ENCODE assay signal across 8 cellular contexts in genomic region chr6:56938634-56939294, GRCh38. TPM values are rescaled to one million over a fixed set of nuclear protein-coding genes. Genes with fewer than 3 reads are reported as not detected.
DNase-seq lines count a peak whose midpoint lies in the region; ATAC-seq and TF ChIP-seq lines count a peak whose summit lies in the region.

No MANE protein-coding gene starts in this region.

- H4K20me1 ChIP-seq in KMS-11 (ENCODE audit: insufficient read depth): no peaks in the 10 kb centered on the region

- H3K79me2 ChIP-seq in KMS-11 (ENCODE audit: insufficient read depth, low read depth): peaks cover 6% of the 10 kb centered on the region; the same call in 1 of the 2 replicates

- H3K27me3 ChIP-seq in KMS-11 (ENCODE audit: insufficient read depth, low read depth) (no peaks in the 10 kb centered on the region), skeletal muscle satellite cell (ENCODE audit: control insufficient read depth, insufficient read depth, low read length) (no peaks in the 10 kb centered on the region)

- intact Hi-C loops in activated CD4-positive, alpha-beta T cell treated with anti-CD3 and anti-CD28 coated beads, Interleukin-2, amount 10 ng/mL, durations not matched to agents 24 days and 14 days (cut with micrococcal nuclease): no loop called here

- no peak for TF ChIP-seq CTCF in KMS-11 (conservative IDR thresholded peaks at IDR 0.05; ENCODE audit: low read depth, low read length)

- no peaks in the 10 kb centered on the region for H3K36me3 ChIP-seq in KMS-11 (ENCODE audit: insufficient read depth)
- H3K36me3 ChIP-seq in skeletal muscle satellite cell (ENCODE audit: insufficient read depth, low read length): no peaks in the 10 kb centered on the region

- no peak overlapping the region for H3K4me3 Mint-ChIP-seq in activated T-cell treated with anti-CD3 and anti-CD28 coated beads, Interleukin-2, amount 50 U/mL, for 24 hours
- H3K4me3 Mint-ChIP-seq in activated CD4-positive, alpha-beta T cell treated with anti-CD3 and anti-CD28 coated beads, Interleukin-2, amount 10 ng/mL, durations not matched to agents 24 days and 14 days: no peak overlapping the region

- peaks cover 11% of the 10 kb centered on the region for H3K9me3 Mint-ChIP-seq in activated T-cell treated with anti-CD3 and anti-CD28 coated beads, Interleukin-2, amount 50 U/mL, for 24 hours
- H3K9me3 Mint-ChIP-seq in activated CD4-positive, alpha-beta T cell treated with anti-CD3 and anti-CD28 coated beads, Interleukin-2, amount 10 ng/mL, durations not matched to agents 24 days and 14 days: peaks cover 6% of the 10 kb centered on the region

- no peaks in the 10 kb centered on the region for H3K36me3 Mint-ChIP-seq in activated T-cell treated with anti-CD3 and anti-CD28 coated beads, Interleukin-2, amount 50 U/mL, for 24 hours (ENCODE audit: low read depth)
- H3K36me3 Mint-ChIP-seq in activated CD4-positive, alpha-beta T cell treated with anti-CD3 and anti-CD28 coated beads, Interleukin-2, amount 10 ng/mL, durations not matched to agents 24 days and 14 days (ENCODE audit: low read depth): peaks cover 3% of the 10 kb centered on the region

- DNase-seq in activated T-cell treated with anti-CD3 and anti-CD28 coated beads, Interleukin-2, amount 50 U/mL, for 24 hours: no peak
- DNase-seq in activated T-cell treated with anti-CD3 and anti-CD28 coated beads for 4 hours: no peak
- peak; percentile 92 for DNase-seq in dedifferentiated amniotic fluid mesenchymal stem cell (ENCODE audit: extremely low spot score)
- DNase-seq in AML-193 (lab: John Stamatoyannopoulos, UW): no peak
- no peak for DNase-seq in activated CD4-positive, alpha-beta T cell treated with anti-CD3 and anti-CD28 coated beads, Interleukin-2, amount 10 ng/mL, durations not matched to agents 24 days and 14 days

- no peak overlapping the region; the same call in 1 of the 2 replicates for H3K9ac ChIP-seq in KMS-11
- H3K9ac ChIP-seq in skeletal muscle satellite cell (ENCODE audit: low read depth, low read length): peak overlapping the region; percentile 35

- H2AFZ ChIP-seq in KMS-11 (ENCODE audit: low read depth): peak overlapping the region; percentile 31; the same call in 1 of the 2 replicates

- ATAC-seq in HG03159 (IDR thresholded peaks at IDR 0.05; ENCODE audit: unreplicated experiment): no peak

- peaks cover 2% of the 10 kb centered on the region for H3K9me3 ChIP-seq in skeletal muscle satellite cell (replicated peaks; ENCODE audit: low read length)

- peak overlapping the region; percentile 54; the same call in 1 of the 2 replicates for H3K27ac ChIP-seq in KMS-11

- no peak overlapping the region for H3K4me3 ChIP-seq in KMS-11 (IDR thresholded peaks at IDR 0.05; ENCODE audit: insufficient read depth, low read depth, low read length)
- H3K4me3 ChIP-seq in skeletal muscle satellite cell (ENCODE audit: low read length): peak overlapping the region; percentile 1

- peak overlapping the region; percentile 42 for H3K4me2 ChIP-seq in KMS-11
- peak overlapping the region; percentile 59 for H3K4me2 ChIP-seq in skeletal muscle satellite cell (ENCODE audit: low read length)

- peaks cover 10% of the 10 kb centered on the region for H3K4me1 Mint-ChIP-seq in activated T-cell treated with anti-CD3 and anti-CD28 coated beads, Interleukin-2, amount 50 U/mL, for 24 hours (ENCODE audit: low read depth)
- no peaks in the 10 kb centered on the region for H3K4me1 Mint-ChIP-seq in activated CD4-positive, alpha-beta T cell treated with anti-CD3 and anti-CD28 coated beads, Interleukin-2, amount 10 ng/mL, durations not matched to agents 24 days and 14 days

- H3K27ac Mint-ChIP-seq in activated T-cell treated with anti-CD3 and anti-CD28 coated beads, Interleukin-2, amount 50 U/mL, for 24 hours: peak overlapping the region; percentile 12
- no peak overlapping the region for H3K27ac Mint-ChIP-seq in activated CD4-positive, alpha-beta T cell treated with anti-CD3 and anti-CD28 coated beads, Interleukin-2, amount 10 ng/mL, durations not matched to agents 24 days and 14 days

- H3K4me1 ChIP-seq in KMS-11 (ENCODE audit: low read depth, poor library complexity, severe bottlenecking): peaks cover 24% of the 10 kb centered on the region
- peaks cover 16% of the 10 kb centered on the region for H3K4me1 ChIP-seq in skeletal muscle satellite cell (ENCODE audit: control insufficient read depth, insufficient read depth, low read length)

- peaks cover 19% of the 10 kb centered on the region for H3K27me3 Mint-ChIP-seq in activated T-cell treated with anti-CD3 and anti-CD28 coated beads, Interleukin-2, amount 50 U/mL, for 24 hours
- H3K27me3 Mint-ChIP-seq in activated CD4-positive, alpha-beta T cell treated with anti-CD3 and anti-CD28 coated beads, Interleukin-2, amount 10 ng/mL, durations not matched to agents 24 days and 14 days: peaks cover 5% of the 10 kb centered on the region

RNA-seq across cellular contexts. Expression of gene BEND6, which starts 16.1 kb away (rescaled TPM):
- total RNA-seq in skeletal muscle satellite cell (2012; rRNA removed): 7.9 and 8.3 TPM in 2 replicates
- total RNA-seq in activated CD4-positive, alpha-beta T cell treated with anti-CD3 and anti-CD28 coated beads, Interleukin-2, amount 10 ng/mL, durations not matched to agents 24 days and 14 days: not detected in 2 replicates
